22 cellular contexts compared by ENCODE assay signal in genomic region chr12:125166046-125166445, GRCh38. TPM values are rescaled to one million over a fixed set of nuclear protein-coding genes. Genes with fewer than 3 reads are reported as not detected.
"Had no signal": no experiment of that assay in that cellular context is flagged by ENCODE, and none has a peak within 500 bp of the region (broad histone marks: within the 10 kb centered on the region; RNA-seq: fewer than 3 reads in every experiment).

No MANE protein-coding gene starts in this region.

- H3K36me3 ChIP-seq: colonic mucosa, gastroesophageal sphincter, neutrophil, sigmoid colon, transverse colon had no signal

- FAIRE-seq: endothelial cell of umbilical vein, keratinocyte had no signal

- H3K4me3 ChIP-seq: colonic mucosa, gastroesophageal sphincter, lung, sigmoid colon, skin epidermis, testis, transverse colon had no signal

- H3K27me3 ChIP-seq: colonic mucosa, sigmoid colon, testis, transverse colon had no signal

- ATAC-seq: gastroesophageal sphincter; left colon; left ventricle myocardium superior; naive thymus-derived CD4-positive, alpha-beta T cell; stimulated activated naive B cell treated with anti-CD40 and anti-IgM and Interleukin-4, amounts not matched to agents 10 μg/mL and 1 μg/mL and 100 μg/mL, for 72 hours; stimulated activated naive CD8-positive, alpha-beta T cell treated with anti-CD3 and anti-CD28 coated beads, Interleukin-15, amount 100 ng/mL, for 72 hours had no signal

- DNase-seq: colonic mucosa; dermis blood vessel endothelial cell; effector CD4-positive, alpha-beta T cell; endodermal cell; immature natural killer cell; left colon; left ventricle myocardium superior; naive thymus-derived CD4-positive, alpha-beta T cell; nephron progenitor cell; sigmoid colon; stimulated activated CD4-positive, alpha-beta T cell treated with anti-CD3 and anti-CD28 coated beads, Interleukin-2, amount 100 ng/mL, for 24 hours; stimulated activated CD4-positive, alpha-beta T cell treated with anti-CD3 and anti-CD28 coated beads, Interleukin-4, amount 100 ng/mL, for 4 hours; stimulated activated naive B cell treated with anti-CD40 and anti-IgM and Interleukin-4, amounts not matched to agents 10 μg/mL and 1 μg/mL and 100 μg/mL, for 72 hours; stimulated activated naive CD8-positive, alpha-beta T cell treated with anti-CD3 and anti-CD28 coated beads, Interleukin-15, amount 100 ng/mL, for 72 hours; testis; transverse colon had no signal

RNA-seq across cellular contexts. Expression of gene TMEM132B, which starts 20.1 kb away (rescaled TPM):
- total RNA-seq: naive thymus-derived CD4-positive, alpha-beta T cell had no signal
